ENCODE assay signal across 11 cellular contexts in the genomic region with DNA sequence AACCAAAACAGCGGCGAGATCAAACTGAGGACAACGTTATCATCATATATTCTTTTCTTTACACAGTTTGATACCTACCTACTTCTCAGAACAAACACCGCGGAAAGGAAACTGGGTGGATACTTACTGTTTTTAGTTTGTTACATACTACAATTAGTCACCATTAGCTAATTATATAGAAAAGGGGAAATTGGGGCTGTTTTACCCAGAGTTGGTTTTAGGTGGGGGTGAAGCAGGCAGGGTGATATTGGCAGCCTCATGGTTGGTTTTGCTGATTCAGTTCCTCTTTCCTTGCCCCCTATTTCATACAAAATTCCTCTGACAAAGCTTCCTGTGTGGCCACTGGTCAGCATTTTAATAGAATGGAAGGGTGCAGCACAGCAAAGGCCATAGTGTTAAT.
DNase-seq lines count a peak whose midpoint lies in the region; ATAC-seq and TF ChIP-seq lines count a peak whose summit lies in the region.
"Had no signal": no experiment of that assay in that cellular context is flagged by ENCODE, and none has a peak within 500 bp of the region (broad histone marks: within the 10 kb centered on the region; RNA-seq: fewer than 3 reads in every experiment).

No MANE protein-coding gene starts in this region.

- ATAC-seq in GM19324 (IDR thresholded peaks at IDR 0.05; ENCODE audit: low FRiP score, unreplicated experiment) = peak; percentile 55
- peak; percentile 51 for ATAC-seq in HG02852 (IDR thresholded peaks at IDR 0.05; ENCODE audit: unreplicated experiment)
- ATAC-seq in stimulated activated memory B cell treated with anti-CD40 and anti-IgM and Interleukin-4, amounts not matched to agents 10 μg/mL and 1 μg/mL and 100 μg/mL, for 72 hours = peak; percentile 87

- peak overlapping the region; percentile 45 for H3K27ac Mint-ChIP-seq in stimulated activated memory B cell treated with anti-CD40 and anti-IgM and Interleukin-4, amounts not matched to agents 10 μg/mL and 1 μg/mL and 100 μg/mL, for 72 hours
- no peak overlapping the region for H3K27ac Mint-ChIP-seq in type B pancreatic cell
- H3K27ac Mint-ChIP-seq: activated CD4-positive, alpha-beta T cell treated with anti-CD3 and anti-CD28 coated beads, Interleukin-2, amount 10 ng/mL, durations not matched to agents 24 days and 14 days had no signal

- no peaks in the 10 kb centered on the region for H3K9me3 Mint-ChIP-seq in stimulated activated memory B cell treated with anti-CD40 and anti-IgM and Interleukin-4, amounts not matched to agents 10 μg/mL and 1 μg/mL and 100 μg/mL, for 72 hours
- peaks cover 10% of the 10 kb centered on the region for H3K9me3 Mint-ChIP-seq in type B pancreatic cell
- H3K9me3 Mint-ChIP-seq: activated CD4-positive, alpha-beta T cell treated with anti-CD3 and anti-CD28 coated beads, Interleukin-2, amount 10 ng/mL, durations not matched to agents 24 days and 14 days had no signal

- peak overlapping the region; percentile 67 for H3K4me3 Mint-ChIP-seq in stimulated activated memory B cell treated with anti-CD40 and anti-IgM and Interleukin-4, amounts not matched to agents 10 μg/mL and 1 μg/mL and 100 μg/mL, for 72 hours
- H3K4me3 Mint-ChIP-seq in type B pancreatic cell = no peak overlapping the region
- H3K4me3 Mint-ChIP-seq: activated CD4-positive, alpha-beta T cell treated with anti-CD3 and anti-CD28 coated beads, Interleukin-2, amount 10 ng/mL, durations not matched to agents 24 days and 14 days had no signal

- no peaks in the 10 kb centered on the region for H3K36me3 Mint-ChIP-seq in stimulated activated memory B cell treated with anti-CD40 and anti-IgM and Interleukin-4, amounts not matched to agents 10 μg/mL and 1 μg/mL and 100 μg/mL, for 72 hours
- no peaks in the 10 kb centered on the region for H3K36me3 Mint-ChIP-seq in type B pancreatic cell

- H3K27me3 Mint-ChIP-seq in stimulated activated memory B cell treated with anti-CD40 and anti-IgM and Interleukin-4, amounts not matched to agents 10 μg/mL and 1 μg/mL and 100 μg/mL, for 72 hours = peaks cover 30% of the 10 kb centered on the region
- no peaks in the 10 kb centered on the region for H3K27me3 Mint-ChIP-seq in type B pancreatic cell
- H3K27me3 Mint-ChIP-seq: activated CD4-positive, alpha-beta T cell treated with anti-CD3 and anti-CD28 coated beads, Interleukin-2, amount 10 ng/mL, durations not matched to agents 24 days and 14 days had no signal

- peaks cover 33% of the 10 kb centered on the region for H3K4me1 Mint-ChIP-seq in stimulated activated memory B cell treated with anti-CD40 and anti-IgM and Interleukin-4, amounts not matched to agents 10 μg/mL and 1 μg/mL and 100 μg/mL, for 72 hours
- H3K4me1 Mint-ChIP-seq in type B pancreatic cell (ENCODE audit: unreplicated experiment) = peaks cover 28% of the 10 kb centered on the region
- H3K4me1 Mint-ChIP-seq: activated CD4-positive, alpha-beta T cell treated with anti-CD3 and anti-CD28 coated beads, Interleukin-2, amount 10 ng/mL, durations not matched to agents 24 days and 14 days had no signal

- TF ChIP-seq CTCF in type B pancreatic cell (conservative IDR thresholded peaks at IDR 0.05) = no peak

- DNase-seq in NOMO-1 (lab: John Stamatoyannopoulos, UW; ENCODE audit: unreplicated experiment in 2 of 2) (peak; percentile 89 to 91), anterior cingulate cortex (lab: John Stamatoyannopoulos, UW) (no peak), type B pancreatic cell (ENCODE audit: extremely low spot score, unreplicated experiment) (no peak), DMS 273 treated with DMSO at 0.1 percent for 48 hours (lab: John Stamatoyannopoulos, UW) (no peak)
- DNase-seq in stimulated activated CD4-positive, alpha-beta T cell treated with anti-CD3 and anti-CD28 coated beads, Interleukin-4, amount 100 ng/mL, for 24 hours = no peak
- DNase-seq: activated CD4-positive, alpha-beta T cell treated with anti-CD3 and anti-CD28 coated beads, Interleukin-2, amount 10 ng/mL, durations not matched to agents 24 days and 14 days; NCI-H1417 treated with DMSO at 0.1 percent for 48 hours; stimulated activated CD8-positive, alpha-beta memory T cell treated with anti-CD3 and anti-CD28 coated beads, Interleukin-4, amount 100 ng/mL, for 48 hours had no signal

Comparison
In these comparisons a context has a peak if more than half of its experiments do, and no peak if none do; other contexts are left out.
1. DNase-seq: peak in NOMO-1 (2 of 2); none in anterior cingulate cortex (0 of 58), stimulated activated CD4-positive, alpha-beta T cell treated with anti-CD3 and anti-CD28 coated beads, Interleukin-4, amount 100 ng/mL, for 24 hours (single experiment), type B pancreatic cell (single experiment) and DMS 273 treated with DMSO at 0.1 percent for 48 hours (single experiment).
2. Peak in every context shown above with its lines, with median percentiles within 50 percentile points of each other: ATAC-seq.